In genomic region chr3:128081846-128082245, GRCh38 we compare ENCODE assay signal across 1 cellular context.
TF ChIP-seq lines count a peak whose summit lies in the region.

No MANE protein-coding gene starts in this region.

TF ChIP-seq in HepG2, 621 proteins besides CTCF, POLR2A, EP300 and RAD21 (continued from another document):
- no peak for TF ChIP-seq ZNF879 (CRISPR knock-in tag; IDR thresholded peaks at IDR 0.05)
- TF ChIP-seq RARA (CRISPR knock-in tag; IDR thresholded peaks at IDR 0.05) = no peak
- TF ChIP-seq NPAS2 (CRISPR knock-in tag; IDR thresholded peaks at IDR 0.05; ENCODE audit: borderline replicate concordance) = no peak
- TF ChIP-seq TFDP2 (CRISPR knock-in tag; IDR thresholded peaks at IDR 0.05) = no peak
- no peak for TF ChIP-seq WIZ (CRISPR knock-in tag; IDR thresholded peaks at IDR 0.05)
- no peak for TF ChIP-seq MAFG (CRISPR knock-in tag; IDR thresholded peaks at IDR 0.05)
- TF ChIP-seq POGK (CRISPR knock-in tag; conservative IDR thresholded peaks at IDR 0.05) = no peak
- no peak for TF ChIP-seq CBX2 (IDR thresholded peaks at IDR 0.05; ENCODE audit: low read depth, low read length)
- no peak for TF ChIP-seq CBX2 (CRISPR knock-in tag; IDR thresholded peaks at IDR 0.05; ENCODE audit: low read depth)
- no peak for TF ChIP-seq ZNF207 (IDR thresholded peaks at IDR 0.05; ENCODE audit: borderline replicate concordance)
